Comparison of ENCODE assay signal across 10 cellular contexts in genomic region chr21:26115346-26115745, GRCh38. TPM values are rescaled to one million over a fixed set of nuclear protein-coding genes. Genes with fewer than 3 reads are reported as not detected.
DNase-seq lines count a peak whose midpoint lies in the region; FAIRE-seq and TF ChIP-seq lines count a peak whose summit lies in the region.
"Had no signal": no experiment of that assay in that cellular context is flagged by ENCODE, and none has a peak within 500 bp of the region (broad histone marks: within the 10 kb centered on the region; RNA-seq: fewer than 3 reads in every experiment).

No MANE protein-coding gene starts in this region.

- DNase-seq in BE2C (peak; percentile 51), NCI-H146 (lab: John Stamatoyannopoulos, UW) (peak; percentile 94), SK-N-DZ (ENCODE audit: low spot score) (peak; percentile 17), keratinocyte (ENCODE audit: low read depth, low spot score) (no peak), HuH-7.5 (ENCODE audit: low spot score) (no peak), GM19239 (ENCODE audit: insufficient read length, low spot score) (no peak), HPDE6-E6E7 (ENCODE audit: extremely low spot score) (no peak), GM13976 (ENCODE audit: low spot score) (no peak)
- DNase-seq: aorta had no signal

- H3K79me2 ChIP-seq in keratinocyte (ENCODE audit: control insufficient read depth, insufficient read depth, low read length): peaks cover 91% of the 10 kb centered on the region

- dilution Hi-C loops in keratinocyte (cut with MboI; ENCODE audit: extremely low pct_ligation_motif_present, low sequenced_read_pairs): no loop called here

- H2AFZ ChIP-seq in keratinocyte (ENCODE audit: control insufficient read depth, low read length): no peak overlapping the region

- H3K27me3 ChIP-seq in BE2C (no peaks in the 10 kb centered on the region), keratinocyte (ENCODE audit: control insufficient read depth, extremely low read depth, insufficient read depth, low read length) (no peaks in the 10 kb centered on the region)
- H3K27me3 ChIP-seq: BLaER1 treated with 17β-estradiol and CSF1 and Interleukin-3, amounts not matched to agents 10 nM and 100 nM had no signal

- in situ Hi-C loops in GM13976 (cut with MboI; ENCODE audit: low sequenced_read_pairs, unreplicated experiment): no loop called here

- H3K27ac ChIP-seq in keratinocyte (ENCODE audit: control insufficient read depth, insufficient read depth, low read length): peak overlapping the region; percentile 27
- H3K27ac ChIP-seq: BLaER1 treated with 17β-estradiol and CSF1 and Interleukin-3, amounts not matched to agents 10 nM and 100 nM had no signal

- no peak overlapping the region for H3K9ac ChIP-seq in keratinocyte (ENCODE audit: control insufficient read depth, extremely low read depth, insufficient read depth, low read length)
- H3K9ac ChIP-seq: BLaER1 treated with 17β-estradiol and CSF1 and Interleukin-3, amounts not matched to agents 10 nM and 100 nM had no signal

- no peaks in the 10 kb centered on the region for H3K9me1 ChIP-seq in keratinocyte (ENCODE audit: control insufficient read depth, extremely low read depth, insufficient read depth, low read length)

- H3K9me3 ChIP-seq in BE2C (no peaks in the 10 kb centered on the region), keratinocyte (ENCODE audit: control insufficient read depth, low read depth, low read length) (no peaks in the 10 kb centered on the region)
- H3K9me3 ChIP-seq: BLaER1 treated with 17β-estradiol and CSF1 and Interleukin-3, amounts not matched to agents 10 nM and 100 nM had no signal

- TF ChIP-seq CTCF in BE2C (IDR thresholded peaks at IDR 0.05; ENCODE audit: low read depth, low read length) (no peak), keratinocyte (optimal IDR thresholded peaks at IDR 0.05 in 1 of 3, IDR thresholded peaks at IDR 0.05 in 1 of 3, conservative IDR thresholded peaks at IDR 0.05 in 1 of 3; ENCODE audit: extremely low read depth in 1 of 3, insufficient read depth in 2 of 3, low read length in 3 of 3) (no peak), GM13976 (IDR thresholded peaks at IDR 0.05; ENCODE audit: borderline replicate concordance, control extremely low read depth, extremely low read depth, insufficient read depth, missing control alignments) (no peak)

- H3K4me3 ChIP-seq in BE2C (ENCODE audit: low read depth, low read length) (no peak overlapping the region), keratinocyte (ENCODE audit: control insufficient read depth in 2 of 3, extremely low read depth in 1 of 3, insufficient read depth in 2 of 3, low read depth in 1 of 3, low read length in 3 of 3) (no peak overlapping the region)
- H3K4me3 ChIP-seq: BLaER1 treated with 17β-estradiol and CSF1 and Interleukin-3, amounts not matched to agents 10 nM and 100 nM had no signal

- no peak overlapping the region for H3K4me2 ChIP-seq in keratinocyte (ENCODE audit: control insufficient read depth, extremely low read depth, insufficient read depth, low read depth, low read length)

- H3K4me1 ChIP-seq in BE2C: peaks cover 12% of the 10 kb centered on the region
- peaks cover 8% of the 10 kb centered on the region for H3K4me1 ChIP-seq in keratinocyte (ENCODE audit: control insufficient read depth, extremely low read depth, insufficient read depth, low read length)

- H4K20me1 ChIP-seq in keratinocyte (ENCODE audit: control insufficient read depth, extremely low read depth, insufficient read depth, low read length): peaks cover 5% of the 10 kb centered on the region

- FAIRE-seq in keratinocyte (lab: Jason Lieb, UNC) (peak; percentile 36), GM19239 (lab: Jason Lieb, UNC) (no peak)

- peaks cover 15% of the 10 kb centered on the region for H3K36me3 ChIP-seq in BE2C
- peaks cover 15 to 20% of the 10 kb centered on the region in 2 experiments for H3K36me3 ChIP-seq in keratinocyte (ENCODE audit: control insufficient read depth in 2 of 2, extremely low read depth in 1 of 2, insufficient read depth in 2 of 2, low read length in 2 of 2)

RNA-seq across cellular contexts. Expression of gene APP, which starts 55.2 kb away (rescaled TPM):
- 1,123 TPM for polyA plus RNA-seq in BE2C (2012; ENCODE audit: insufficient read depth, insufficient read length, low read depth)
- polyA plus RNA-seq in SK-N-DZ (2014; cell fraction: cytosol; rRNA removed): 157 and 161 TPM in 2 replicates
- polyA plus RNA-seq in SK-N-DZ (2014; cell fraction: nucleus; rRNA removed): 51.3 and 67.0 TPM in 2 replicates
- polyA plus RNA-seq in keratinocyte: 1,015 to 1,448 TPM (median 1,185 TPM) in 3 replicates
- polyA plus RNA-seq in keratinocyte (2011; ENCODE audit: low read depth): 1,793 TPM
- 533 and 538 TPM in 2 replicates for polyA plus RNA-seq in keratinocyte (2011; cell fraction: cytosol; rRNA removed)
- polyA plus RNA-seq in keratinocyte (2011; cell fraction: nucleus; rRNA removed): 3,620 and 3,834 TPM in 2 replicates
- polyA plus RNA-seq in keratinocyte (2012; ENCODE audit: low replicate concordance): 892 and 931 TPM in 2 replicates
- 975 to 1,428 TPM (median 1,262 TPM) in 3 replicates for polyA minus RNA-seq in keratinocyte
- polyA minus RNA-seq in keratinocyte (2011; cell fraction: cytosol; rRNA and poly(A)+ RNA removed): 644 TPM
- polyA minus RNA-seq in keratinocyte (2011; cell fraction: nucleus; rRNA and poly(A)+ RNA removed): 2,331 and 3,661 TPM in 2 replicates

Comparison
In these comparisons a context has a peak if more than half of its experiments do, and no peak if none do; other contexts are left out.
1. DNase-seq: peak in BE2C (single experiment), NCI-H146 (single experiment) and SK-N-DZ (single experiment); none in keratinocyte (single experiment), HuH-7.5 (single experiment), GM19239 (single experiment), HPDE6-E6E7 (single experiment) and GM13976 (single experiment).